ENCODE assay signal across 9 cellular contexts in genomic region chr7:100887955-100888481, GRCh38. TPM values are rescaled to one million over a fixed set of nuclear protein-coding genes. Genes with fewer than 3 reads are reported as not detected.
DNase-seq lines count a peak whose midpoint lies in the region; ATAC-seq and TF ChIP-seq lines count a peak whose summit lies in the region.
"Had no signal": no experiment of that assay in that cellular context is flagged by ENCODE, and none has a peak within 500 bp of the region (broad histone marks: within the 10 kb centered on the region; RNA-seq: fewer than 3 reads in every experiment).

No MANE protein-coding gene starts in this region.

- H3K36me3 Mint-ChIP-seq in activated CD4-positive, alpha-beta T cell treated with anti-CD3 and anti-CD28 coated beads for 36 hours (ENCODE audit: low read depth), result peaks cover 55% of the 10 kb centered on the region

- no peaks in the 10 kb centered on the region for H3K27me3 ChIP-seq in RWPE2 (ENCODE audit: insufficient read depth, poor library complexity, severe bottlenecking)
- peaks cover 0 to 31% (median 9%) of the 10 kb centered on the region in 7 donors for H3K27me3 ChIP-seq in spleen (replicated peaks in 1 of 7)
- peaks cover 0 to under 1% of the 10 kb centered on the region in 2 donors for H3K27me3 ChIP-seq in tibial artery

- H3K27ac Mint-ChIP-seq in activated CD4-positive, alpha-beta T cell treated with anti-CD3 and anti-CD28 coated beads for 36 hours, result peak overlapping the region; percentile 91

- TF ChIP-seq POLR2A in spleen (IDR thresholded peaks at IDR 0.05), result no peak

- no peak for TF ChIP-seq CTCF in RWPE2 (IDR thresholded peaks at IDR 0.05; ENCODE audit: poor library complexity, severe bottlenecking)
- no peak for TF ChIP-seq CTCF in fibroblast of villous mesenchyme (IDR thresholded peaks at IDR 0.05; ENCODE audit: insufficient read depth, low read depth, low read length)
- TF ChIP-seq CTCF in spleen (IDR thresholded peaks at IDR 0.05 in 8 of 11, conservative IDR thresholded peaks at IDR 0.05 in 3 of 11), result no peak
- TF ChIP-seq CTCF in tibial artery (IDR thresholded peaks at IDR 0.05), result no peak

- H3K9me3 ChIP-seq in RWPE2 (ENCODE audit: severe bottlenecking) (no peaks in the 10 kb centered on the region), spleen (no peaks in the 10 kb centered on the region), tibial artery (no peaks in the 10 kb centered on the region)

- POLR2A ChIA-PET in activated CD4-positive, alpha-beta T cell treated with anti-CD3 and anti-CD28 coated beads for 36 hours (lab: Charles Lee), result interaction anchor here (2.0 to 5.6 kb wide), 2 partner anchors 10 to 12 kb away, joined by 9 to 73 read pairs; partner anchors contain the start of gene SRRT

- peaks cover 45% of the 10 kb centered on the region for H3K4me1 Mint-ChIP-seq in activated CD4-positive, alpha-beta T cell treated with anti-CD3 and anti-CD28 coated beads for 36 hours

- H3K4me1 ChIP-seq in RWPE2 (ENCODE audit: insufficient read depth, poor library complexity, severe bottlenecking), result peaks cover 18% of the 10 kb centered on the region
- peaks cover 32 to 67% (median 50%) of the 10 kb centered on the region in 6 donors for H3K4me1 ChIP-seq in spleen
- H3K4me1 ChIP-seq in tibial artery, result peaks cover 5 to 31% (median 25%) of the 10 kb centered on the region in 4 donors

- peaks cover 57% of the 10 kb centered on the region for H3K36me3 ChIP-seq in RWPE2 (ENCODE audit: low read depth)
- peaks cover 0 to 58% (median 54%) of the 10 kb centered on the region in 6 donors for H3K36me3 ChIP-seq in spleen
- H3K36me3 ChIP-seq in tibial artery, result peaks cover 51 to 60% (median 58%) of the 10 kb centered on the region in 3 donors

- H3K27me3 Mint-ChIP-seq in activated CD4-positive, alpha-beta T cell treated with anti-CD3 and anti-CD28 coated beads for 36 hours, result peaks cover 11% of the 10 kb centered on the region

- H3K4me3 Mint-ChIP-seq in activated CD4-positive, alpha-beta T cell treated with anti-CD3 and anti-CD28 coated beads for 36 hours, result peak overlapping the region; percentile 77

- H3K9me3 Mint-ChIP-seq in activated CD4-positive, alpha-beta T cell treated with anti-CD3 and anti-CD28 coated beads for 36 hours (ENCODE audit: low read depth), result no peaks in the 10 kb centered on the region

- CTCF ChIA-PET in activated CD4-positive, alpha-beta T cell treated with anti-CD3 and anti-CD28 coated beads for 36 hours (lab: Charles Lee), result interaction anchor here (0.6 to 3.5 kb wide), 7 partner anchors 8 to 208 kb away, joined by 3 to 24 read pairs (median 4); partner anchors contain the start of genes POP7 and SRRT

- DNase-seq in activated CD4-positive, alpha-beta T cell treated with anti-CD3 and anti-CD28 coated beads for 36 hours, result no peak
- no peak for DNase-seq in activated CD4-positive, alpha-beta T cell treated with anti-CD3 and anti-CD28 coated beads for 48 hours
- no peak for DNase-seq in RWPE2 (ENCODE audit: low spot score)
- DNase-seq in fibroblast of villous mesenchyme (ENCODE audit: low read depth), result no peak
- DNase-seq in spleen, result peak; percentile 79
- no peak for DNase-seq in DMS53 treated with DMSO at 0.1 percent for 48 hours (lab: John Stamatoyannopoulos, UW; ENCODE audit: unreplicated experiment)
- DNase-seq in tibial artery, result no peak
- DNase-seq in NOMO-1 (lab: John Stamatoyannopoulos, UW; ENCODE audit: unreplicated experiment in 2 of 2), result no peak
- DNase-seq: activated CD4-positive, CD25-positive, alpha-beta regulatory T cell treated with anti-CD3 and anti-CD28 coated beads, Interleukin-2, amount 50 U/mL, for 72 hours had no signal

- intact Hi-C loops in activated CD4-positive, alpha-beta T cell treated with anti-CD3 and anti-CD28 coated beads for 36 hours (cut with DNase I, micrococcal nuclease), result loop anchor here (1.0 to 5.0 kb wide), 5 partner anchors 13 to 279 kb away; partner anchors contain the start of genes AP1S1 (in 1 of the 2), SLC12A9 (in 1 of the 2), SRRT (in 1 of the 2) and TRIM56 (in 1 of the 2)
- intact Hi-C loops in spleen (cut with DNase I; ENCODE audit: low total_unique reads), result no loop called here
- intact Hi-C loops in tibial artery (cut with DNase I; ENCODE audit: low total_unique reads), result no loop called here

- H3K4me3 ChIP-seq in RWPE2 (ENCODE audit: severe bottlenecking), result no peak overlapping the region
- H3K4me3 ChIP-seq in fibroblast of villous mesenchyme (ENCODE audit: low read depth, low read length), result peak overlapping the region; percentile 5
- peak overlapping the region in 3 of 8 donors; percentile 13 to 83 (median 60) for H3K4me3 ChIP-seq in spleen
- H3K4me3 ChIP-seq in tibial artery, result no peak overlapping the region

- 64 to 76% (median 71%) methylated on average over 13 of the region's 13 CpGs for WGBS in spleen, 5 donors

- H3K27ac ChIP-seq in RWPE2 (ENCODE audit: poor library complexity, severe bottlenecking), result peak overlapping the region; percentile 86
- peak overlapping the region; percentile 81 to 91 (median 86) for H3K27ac ChIP-seq in spleen
- peak overlapping the region in 1 of 2 donors; percentile 94 for H3K27ac ChIP-seq in tibial artery

- no peak for ATAC-seq in activated CD4-positive, alpha-beta T cell treated with anti-CD3 and anti-CD28 coated beads for 36 hours
- ATAC-seq in RWPE2 (ENCODE audit: low read depth), result no peak

RNA-seq across cellular contexts. Expression of gene UFSP1, which starts 1.5 kb away (rescaled TPM):
- total RNA-seq in activated CD4-positive, alpha-beta T cell treated with anti-CD3 and anti-CD28 coated beads for 36 hours, result 1 to 10 TPM; 1.5 to 1.7 TPM
- total RNA-seq in fibroblast of villous mesenchyme, result 5.6 and 7.1 TPM in 2 replicates
- 1 to 10 TPM; 1.3 to 5.6 (median 2.8) TPM for total RNA-seq in spleen
- polyA plus RNA-seq in spleen, result 1 to 10 TPM; 4.2 to 6.9 (median 5.1) TPM

RNA-seq across cellular contexts. Expression of gene ACHE, which starts 7.7 kb away (rescaled TPM):
- total RNA-seq in activated CD4-positive, alpha-beta T cell treated with anti-CD3 and anti-CD28 coated beads for 36 hours, result under 1 TPM in 1 of 2 experiments, not detected in 1; 0.09 TPM
- not detected in 2 replicates for total RNA-seq in fibroblast of villous mesenchyme
- 10 to 100 TPM in 1 of 7 donors, 1 to 10 TPM in 6; 2.1 to 10.8 (median 4.4) TPM for total RNA-seq in spleen
- 1 to 10 TPM; 2.0 to 3.7 (median 3.1) TPM for polyA plus RNA-seq in spleen

RNA-seq across cellular contexts. Expression of gene SRRT, which starts 13.1 kb away (rescaled TPM):
- 100 to 1,000 TPM; 253 to 260 TPM for total RNA-seq in activated CD4-positive, alpha-beta T cell treated with anti-CD3 and anti-CD28 coated beads for 36 hours
- total RNA-seq in fibroblast of villous mesenchyme (50.1 and 50.6 TPM in 2 replicates), spleen (100 to 1,000 TPM in 4 of 7 donors, 10 to 100 TPM in 3; 67.0 to 160 (median 132) TPM)
- 100 to 1,000 TPM in 1 of 3 donors, 10 to 100 TPM in 2; 54.7 to 104 (median 92.6) TPM for polyA plus RNA-seq in spleen

RNA-seq across cellular contexts. Expression of gene TRIP6, which starts 20.8 kb away (rescaled TPM):
- 10 to 100 TPM; 22.2 to 31.1 TPM for total RNA-seq in activated CD4-positive, alpha-beta T cell treated with anti-CD3 and anti-CD28 coated beads for 36 hours
- 86.0 and 106 TPM in 2 replicates for total RNA-seq in fibroblast of villous mesenchyme
- 10 to 100 TPM; 17.6 to 30.2 (median 22.2) TPM for total RNA-seq in spleen
- 10 to 100 TPM; 12.4 to 22.4 (median 14.8) TPM for polyA plus RNA-seq in spleen

RNA-seq across cellular contexts. Expression of gene SLC12A9, which starts 35.5 kb away (rescaled TPM):
- total RNA-seq in activated CD4-positive, alpha-beta T cell treated with anti-CD3 and anti-CD28 coated beads for 36 hours, result 10 to 100 TPM; 13.6 to 15.6 TPM
- 16.0 and 20.0 TPM in 2 replicates for total RNA-seq in fibroblast of villous mesenchyme
- total RNA-seq in spleen, result 100 to 1,000 TPM in 1 of 7 donors, 10 to 100 TPM in 6; 34.4 to 109 (median 55.7) TPM
- polyA plus RNA-seq in spleen, result 10 to 100 TPM; 17.0 to 48.4 (median 39.3) TPM

Comparison
In these comparisons a context has a peak if more than half of its experiments do, and no peak if none do; other contexts are left out.
1. intact Hi-C loops: an anchor here in activated CD4-positive, alpha-beta T cell treated with anti-CD3 and anti-CD28 coated beads for 36 hours (1.0 to 5.0 kb wide); none called in spleen and tibial artery.